ENCODE assay signal across 8 cellular contexts in the genomic region with DNA sequence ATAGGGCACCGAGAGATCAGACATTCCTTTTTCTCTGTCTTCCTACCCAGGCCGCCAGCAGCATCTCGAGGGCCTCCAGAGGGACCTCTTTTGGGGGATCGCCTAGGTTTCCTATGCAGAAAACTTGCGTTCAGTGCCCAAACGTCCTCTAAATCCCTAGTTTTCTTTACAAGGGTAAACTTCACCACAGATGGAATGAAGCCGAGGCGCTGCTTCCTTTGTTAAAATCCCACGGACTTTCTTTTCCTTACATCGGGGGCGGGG. TPM values are rescaled to one million over a fixed set of nuclear protein-coding genes. Genes with fewer than 3 reads are reported as not detected.
DNase-seq lines count a peak whose midpoint lies in the region; ATAC-seq and TF ChIP-seq lines count a peak whose summit lies in the region.

No MANE protein-coding gene starts in this region.

- no peak for ATAC-seq in HG03432 (IDR thresholded peaks at IDR 0.05; ENCODE audit: unreplicated experiment)
- no peak for ATAC-seq in HG03097 (IDR thresholded peaks at IDR 0.05; ENCODE audit: low FRiP score, unreplicated experiment)
- no peak for ATAC-seq in GM21723 (IDR thresholded peaks at IDR 0.05; ENCODE audit: unreplicated experiment)

- no peaks in the 10 kb centered on the region for H3K27me3 Mint-ChIP-seq in chondrocyte (ENCODE audit: low read depth)

- H3K27ac Mint-ChIP-seq in chondrocyte (ENCODE audit: unreplicated experiment): peak overlapping the region; percentile 95

- H3K4me3 ChIP-seq in AG09309 (ENCODE audit: control insufficient read depth, low read depth, low read length) (peak overlapping the region; percentile 60), muscle layer of duodenum (ENCODE audit: low read depth in 1 of 2, low read length in 2 of 2) (peak overlapping the region; percentile 78 to 98)
- peak overlapping the region; percentile 95 for H3K4me3 ChIP-seq in Jurkat, Clone E6-1 (ENCODE audit: low read length)

- H3K9me3 ChIP-seq in muscle layer of duodenum (ENCODE audit: control insufficient read depth in 1 of 2, low read length in 2 of 2): no peaks in the 10 kb centered on the region

- H3K27ac ChIP-seq in muscle layer of duodenum (ENCODE audit: low read length): peak overlapping the region; percentile 98

- H3K4me1 Mint-ChIP-seq in chondrocyte (ENCODE audit: low read depth): peaks cover 47% of the 10 kb centered on the region

- H3K27me3 ChIP-seq in muscle layer of duodenum (ENCODE audit: low read depth, low read length): no peaks in the 10 kb centered on the region

- no peak for DNase-seq in AG09309 (ENCODE audit: low read depth)
- no peak for DNase-seq in Jurkat, Clone E6-1 (ENCODE audit: low read depth, low spot score)
- no peak for DNase-seq in chondrocyte (ENCODE audit: low spot score)
- no peak for DNase-seq in NCI-H146 (lab: John Stamatoyannopoulos, UW)

- no peak for TF ChIP-seq CTCF in AG09309 (IDR thresholded peaks at IDR 0.05; ENCODE audit: control insufficient read depth, insufficient read depth, low read depth, low read length, missing control alignments)
- TF ChIP-seq CTCF in chondrocyte (IDR thresholded peaks at IDR 0.05): no peak

- H3K9me3 Mint-ChIP-seq in chondrocyte (ENCODE audit: low read depth): peaks cover 6% of the 10 kb centered on the region

- no peaks in the 10 kb centered on the region for H3K36me3 ChIP-seq in muscle layer of duodenum (ENCODE audit: control insufficient read depth in 1 of 2, insufficient read depth in 2 of 2, low read length in 2 of 2)

- H3K4me1 ChIP-seq in muscle layer of duodenum (ENCODE audit: control insufficient read depth in 1 of 2, insufficient read depth in 2 of 2, low read length in 2 of 2): peaks cover 0 to 17% of the 10 kb centered on the region in 2 donors

- no peaks in the 10 kb centered on the region for H3K36me3 Mint-ChIP-seq in chondrocyte (ENCODE audit: low read depth)

- peak overlapping the region; percentile 96 for H3K4me3 Mint-ChIP-seq in chondrocyte (ENCODE audit: unreplicated experiment)

RNA-seq across cellular contexts. Expression of a gene that starts 1.0 kb away (rescaled TPM):
- polyA plus RNA-seq in Jurkat, Clone E6-1 (2012; ENCODE audit: insufficient read depth, insufficient read length): 106 TPM
- 111 to 126 TPM (median 123 TPM) in 3 replicates for total RNA-seq in chondrocyte
